1 cellular context compared by ENCODE assay signal in genomic region chr7:6447589-6448210, GRCh38.
TF ChIP-seq lines count a peak whose summit lies in the region.

Gene DAGLB (minus strand): TSS chr7:6447954. CDS start chr7:6447842, 112 bp downstream.

TF ChIP-seq in H1, 55 proteins besides CTCF, POLR2A, EP300 and RAD21 (continued from another document):
- no peak for TF ChIP-seq USF2 (IDR thresholded peaks at IDR 0.05; ENCODE audit: low read length)
- TF ChIP-seq KDM1A (IDR thresholded peaks at IDR 0.05; ENCODE audit: borderline replicate concordance, low read length): no peak
- TF ChIP-seq SIRT6 (IDR thresholded peaks at IDR 0.05; ENCODE audit: low read length): no peak
- TF ChIP-seq TBP (IDR thresholded peaks at IDR 0.05; ENCODE audit: low read depth, low read length): peak; percentile 74
- TF ChIP-seq TCF12 (IDR thresholded peaks at IDR 0.05; ENCODE audit: low read depth, low read length): no peak
- no peak for TF ChIP-seq CTBP2 (IDR thresholded peaks at IDR 0.05; ENCODE audit: borderline replicate concordance, insufficient read depth, insufficient read length, low read length)
- TF ChIP-seq CEBPB (IDR thresholded peaks at IDR 0.05; ENCODE audit: low read depth, low read length): no peak
- TF ChIP-seq POLR2AphosphoS5 (IDR thresholded peaks at IDR 0.05; ENCODE audit: low read depth, low read length): peak; percentile 85
- TF ChIP-seq ZNF274 (IDR thresholded peaks at IDR 0.05; ENCODE audit: borderline replicate concordance, extremely low read depth, low read length): no peak
- TF ChIP-seq BCL11A (IDR thresholded peaks at IDR 0.05; ENCODE audit: low read depth in 2 of 2, low read length in 2 of 2): no peak
- no peak for TF ChIP-seq SUZ12 (IDR thresholded peaks at IDR 0.05; ENCODE audit: low read length)
- peak; percentile 69 for TF ChIP-seq ASH2L (IDR thresholded peaks at IDR 0.05; ENCODE audit: low read length)
- no peak for TF ChIP-seq CHD7 (IDR thresholded peaks at IDR 0.05; ENCODE audit: insufficient replicate concordance, low read length)
- TF ChIP-seq BACH1 (IDR thresholded peaks at IDR 0.05; ENCODE audit: low read length): no peak
- TF ChIP-seq NRF1 (IDR thresholded peaks at IDR 0.05; ENCODE audit: low read depth, low read length): peak; percentile 99
- no peak for TF ChIP-seq CREB1 (IDR thresholded peaks at IDR 0.05)
- TF ChIP-seq RXRA (IDR thresholded peaks at IDR 0.05; ENCODE audit: insufficient read depth, low read depth, low read length): no peak
- TF ChIP-seq ATF2 (IDR thresholded peaks at IDR 0.05; ENCODE audit: low read length): no peak
- TF ChIP-seq BRCA1 (IDR thresholded peaks at IDR 0.05; ENCODE audit: low read depth, low read length): no peak
- no peak for TF ChIP-seq YY1 (IDR thresholded peaks at IDR 0.05; ENCODE audit: low read depth, low read length)
- no peak for TF ChIP-seq SP2 (IDR thresholded peaks at IDR 0.05; ENCODE audit: low read length)
- TF ChIP-seq TAF1 (IDR thresholded peaks at IDR 0.05; ENCODE audit: low read depth, low read length): peak; percentile 79
- no peak; the same call in 1 of the 2 replicates for TF ChIP-seq E2F6 (IDR thresholded peaks at IDR 0.05)
- TF ChIP-seq EGR1 (IDR thresholded peaks at IDR 0.05; ENCODE audit: borderline replicate concordance, low read depth, low read length): no peak
- no peak for TF ChIP-seq EZH2 (IDR thresholded peaks at IDR 0.05; ENCODE audit: low read depth, low read length, severe bottlenecking)
- TF ChIP-seq GTF2F1 (IDR thresholded peaks at IDR 0.05; ENCODE audit: borderline replicate concordance, low read depth, low read length): 0 out of 2 replicates have a peak, but pooled peaks have one; percentile 65
- TF ChIP-seq JUN (IDR thresholded peaks at IDR 0.05; ENCODE audit: low read depth, low read length): peak; percentile 63; the same call in 1 of the 2 replicates
- TF ChIP-seq CBX8 (IDR thresholded peaks at IDR 0.05; ENCODE audit: borderline replicate concordance, low read depth, low read length): no peak
- TF ChIP-seq HDAC2 (IDR thresholded peaks at IDR 0.05; ENCODE audit: borderline replicate concordance in 1 of 2, low read depth in 2 of 2, low read length in 2 of 2): no peak; a peak in 1 of 4 replicates
- no peak for TF ChIP-seq KDM5A (IDR thresholded peaks at IDR 0.05; ENCODE audit: low read length)
- TF ChIP-seq HDAC6 (IDR thresholded peaks at IDR 0.05; ENCODE audit: low read depth, low read length): no peak
- no peak for TF ChIP-seq MAFK (IDR thresholded peaks at IDR 0.05; ENCODE audit: low read depth, low read length)
- no peak for TF ChIP-seq POU5F1 (IDR thresholded peaks at IDR 0.05; ENCODE audit: low read depth, low read length)
- TF ChIP-seq SP4 (IDR thresholded peaks at IDR 0.05; ENCODE audit: low read length): no peak
- TF ChIP-seq CHD2 (IDR thresholded peaks at IDR 0.05; ENCODE audit: low read length): no peak
- TF ChIP-seq SAP30 (IDR thresholded peaks at IDR 0.05; ENCODE audit: insufficient read depth, insufficient replicate concordance, low read length): peak; percentile 18
